8 cellular contexts compared by ENCODE assay signal in genomic region chr5:43040287-43041098, GRCh38. TPM values are rescaled to one million over a fixed set of nuclear protein-coding genes. Genes with fewer than 3 reads are reported as not detected.
DNase-seq lines count a peak whose midpoint lies in the region; ATAC-seq and TF ChIP-seq lines count a peak whose summit lies in the region.

TSS of gene ANXA2R (minus strand) at chr5:43040319. CDS start at chr5:43040046, 273 bp downstream.

- peak within 1 kb of the TSS; percentile 100 for H3K4me3 ChIP-seq in CD4-positive, CD25-positive, alpha-beta regulatory T cell (ENCODE audit: low read depth, low read length)
- H3K4me3 ChIP-seq in dorsolateral prefrontal cortex = peak within 1 kb of the TSS; percentile 7 to 83 (median 65)

- no peaks in the 10 kb centered on the region for H3K27me3 ChIP-seq in CD4-positive, CD25-positive, alpha-beta regulatory T cell (ENCODE audit: control insufficient read depth, insufficient read depth, low read length)
- peaks cover 0 to 83% (median 64%) of the 10 kb centered on the region in 45 donors for H3K27me3 ChIP-seq in dorsolateral prefrontal cortex

- intact Hi-C loops in dorsolateral prefrontal cortex (cut with DNase I) = loop anchor here (1.0 to 10.0 kb wide), 9 partner anchors 33 to 1136 kb away; partner anchors contain the start of genes NIM1K (in 1 of the 2), RIMOC1 (in 1 of the 2) and ZNF131 (in 1 of the 2)

- DNase-seq in CD4-positive, CD25-positive, alpha-beta regulatory T cell = peak; percentile 87 to 99 (median 97)
- peak; percentile 99 for DNase-seq in NCI-H748 treated with DMSO at 0.1 percent for 48 hours (lab: John Stamatoyannopoulos, UW)
- peak; percentile 75 to 90 for DNase-seq in activated CD4-positive, alpha-beta T cell treated with anti-CD3 and anti-CD28 coated beads, Interleukin-2, amount 50 U/mL, for 24 hours (ENCODE audit: low read depth in 1 of 2, low spot score in 1 of 2)
- peak in 9 of 10 donors; percentile 64 to 85 (median 77) for DNase-seq in dorsolateral prefrontal cortex
- DNase-seq in lung microvascular endothelial cell (ENCODE audit: low read depth in 2 of 2) = peak; percentile 97
- peak; percentile 66 to 91 (median 88) for DNase-seq in stimulated activated CD4-positive, alpha-beta T cell treated with anti-CD3 and anti-CD28 coated beads, TNF-alpha, amount 100 ng/mL, for 4 hours (ENCODE audit: low read depth in 3 of 3)

- H3K9me3 ChIP-seq in CD4-positive, CD25-positive, alpha-beta regulatory T cell (ENCODE audit: control insufficient read depth in 2 of 2, low read length in 2 of 2) = no peaks in the 10 kb centered on the region

- H3K36me3 ChIP-seq in CD4-positive, CD25-positive, alpha-beta regulatory T cell (ENCODE audit: control insufficient read depth, insufficient read depth, low read length) = peaks cover 7% of the 10 kb centered on the region

- H3K4me3 Mint-ChIP-seq in CD4-positive, CD25-positive, alpha-beta regulatory T cell = peak within 1 kb of the TSS; percentile 97 to 100 (median 100)

- H3K9me3 Mint-ChIP-seq in CD4-positive, CD25-positive, alpha-beta regulatory T cell = peaks cover 0 to 4% (median 0%) of the 10 kb centered on the region in 7 donors

- peaks cover 17% of the 10 kb centered on the region for H3K27me3 Mint-ChIP-seq in CD4-positive, CD25-positive, alpha-beta regulatory T cell

- peaks cover 52% of the 10 kb centered on the region for H3K4me1 ChIP-seq in CD4-positive, CD25-positive, alpha-beta regulatory T cell (ENCODE audit: control insufficient read depth, insufficient read depth, low read length, poor library complexity, severe bottlenecking)

- H3K27ac Mint-ChIP-seq in CD4-positive, CD25-positive, alpha-beta regulatory T cell = peak within 1 kb of the TSS; percentile 99 to 100 (median 99)

- peak; percentile 41 to 87 (median 72) for TF ChIP-seq CTCF in dorsolateral prefrontal cortex (IDR thresholded peaks at IDR 0.05 in 54 of 56, conservative IDR thresholded peaks at IDR 0.05 in 2 of 56; ENCODE audit: low read depth in 1 of 56, partially characterized antibody in 56 of 56)

- ATAC-seq in CD4-positive, CD25-positive, alpha-beta regulatory T cell (ENCODE audit: low read depth in 2 of 2) = peak; percentile 66 to 70
- ATAC-seq in GM19395 (IDR thresholded peaks at IDR 0.05; ENCODE audit: unreplicated experiment) (peak; percentile 58), HG03558 (IDR thresholded peaks at IDR 0.05; ENCODE audit: extremely low read depth, unreplicated experiment) (peak; percentile 29)

- peak within 1 kb of the TSS; percentile 95 for H3K27ac ChIP-seq in CD4-positive, CD25-positive, alpha-beta regulatory T cell (ENCODE audit: insufficient read depth, low read length, poor library complexity, severe bottlenecking)
- peak within 1 kb of the TSS; percentile 58 to 98 (median 96) for H3K27ac ChIP-seq in dorsolateral prefrontal cortex

- H3K36me3 Mint-ChIP-seq in CD4-positive, CD25-positive, alpha-beta regulatory T cell = peaks cover 8% of the 10 kb centered on the region

- peaks cover 6 to 58% (median 36%) of the 10 kb centered on the region in 4 donors for H3K4me1 Mint-ChIP-seq in CD4-positive, CD25-positive, alpha-beta regulatory T cell

RNA-seq across cellular contexts. Expression of gene ANXA2R, which starts in this region (rescaled TPM):
- 38.7 TPM for total RNA-seq in CD4-positive, CD25-positive, alpha-beta regulatory T cell
- 10 to 100 TPM; 35.8 to 69.7 (median 55.7) TPM for polyA plus RNA-seq in CD4-positive, CD25-positive, alpha-beta regulatory T cell
- total RNA-seq in dorsolateral prefrontal cortex = 1 to 10 TPM in 111 of 120 experiments, under 1 TPM in 9; 0.48 to 5.2 (median 1.9) TPM
- 6.5 and 7.2 TPM in 2 replicates for total RNA-seq in lung microvascular endothelial cell

Comparison
In these comparisons a context has a peak if more than half of its experiments do, and no peak if none do; other contexts are left out.
1. Peak in every context shown above with its lines: DNase-seq, ATAC-seq, H3K4me3 ChIP-seq and H3K27ac ChIP-seq.